ENCODE assay signal across 9 cellular contexts in genomic region chr2:29100564-29100963, GRCh38. TPM values are rescaled to one million over a fixed set of nuclear protein-coding genes. Genes with fewer than 3 reads are reported as not detected.
"Had no signal": no experiment of that assay in that cellular context is flagged by ENCODE, and none has a peak within 500 bp of the region (broad histone marks: within the 10 kb centered on the region; RNA-seq: fewer than 3 reads in every experiment).

No MANE protein-coding gene starts in this region.

- H3K4me3 ChIP-seq: K562 had no signal

- H3K27ac ChIP-seq: HL-60 had no signal

- ATAC-seq: K562 had no signal

- DNase-seq: GOT3, H9, HCEC 1CT, IMR-90, KG1 had no signal

- FAIRE-seq: H54, K562 had no signal

RNA-seq across cellular contexts. Expression of gene PCARE, which starts 26.2 kb away (rescaled TPM):
- total RNA-seq: H9, HT1080, IMR-90, K562 had no signal
- polyA plus RNA-seq: IMR-90, K562 had no signal
